ENCODE assay signal across 36 cellular contexts in the genomic region with DNA sequence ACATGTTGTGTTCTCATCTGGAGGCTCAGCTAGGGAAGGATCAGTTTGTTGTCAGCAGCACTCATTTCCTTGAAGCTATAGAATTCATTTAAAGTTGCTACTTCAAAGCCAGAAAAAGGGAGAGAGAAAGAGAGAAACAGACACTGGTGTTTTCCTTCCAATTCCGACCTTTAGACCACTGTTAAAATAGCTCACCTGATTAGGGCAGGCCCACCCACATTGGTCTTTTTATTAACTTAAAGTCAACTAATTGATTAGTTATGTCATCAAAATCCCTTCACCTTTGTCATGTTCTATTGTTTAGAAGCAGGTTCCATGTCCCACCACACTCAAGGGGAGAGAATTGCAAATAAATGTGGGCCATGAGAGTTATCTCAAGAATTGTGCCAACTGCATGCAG.
"Had no signal": no experiment of that assay in that cellular context is flagged by ENCODE, and none has a peak within 500 bp of the region (broad histone marks: within the 10 kb centered on the region; RNA-seq: fewer than 3 reads in every experiment).

No MANE protein-coding gene starts in this region.

- DNase-seq: Karpas-422, Kasumi-1, MG63, MM.1S, MV-4-11, NCI-H1048, NCI-H1092, NCI-H1092 treated with DMSO at 0.1 percent for 48 hours, NCI-H1105, NCI-H1105 treated with DMSO at 0.1 percent for 48 hours, NCI-H1417, NCI-H1417 treated with DMSO at 0.1 percent for 48 hours, NCI-H1436, NCI-H1436 treated with DMSO at 0.1 percent for 48 hours, NCI-H146, NCI-H1694, NCI-H1694 treated with DMSO at 0.1 percent for 48 hours, NCI-H187, NCI-H187 treated with DMSO at 0.1 percent for 48 hours, NCI-H1930, NCI-H2029, NCI-H2029 treated with DMSO at 0.1 percent for 48 hours, NCI-H2081, NCI-H2081 treated with DMSO at 0.1 percent for 48 hours, NCI-H2107, NCI-H2171, NCI-H2171 treated with DMSO at 0.1 percent for 48 hours, NCI-H2227 treated with DMSO at 0.1 percent for 48 hours, NCI-H226, NCI-H345, NCI-H446, NCI-H446 treated with DMSO at 0.1 percent for 48 hours, NCI-H510A, NCI-H510A treated with DMSO at 0.1 percent for 48 hours, NCI-H524, NCI-H524 treated with DMSO at 0.1 percent for 48 hours had no signal

- H3K36me3 ChIP-seq: MG63 had no signal

- H3K27me3 ChIP-seq: MG63 had no signal

- H3K4me3 ChIP-seq: MG63 had no signal

- H3K9me3 ChIP-seq: MG63 had no signal
